Comparison of ENCODE assay signal across 8 cellular contexts in the genomic region with DNA sequence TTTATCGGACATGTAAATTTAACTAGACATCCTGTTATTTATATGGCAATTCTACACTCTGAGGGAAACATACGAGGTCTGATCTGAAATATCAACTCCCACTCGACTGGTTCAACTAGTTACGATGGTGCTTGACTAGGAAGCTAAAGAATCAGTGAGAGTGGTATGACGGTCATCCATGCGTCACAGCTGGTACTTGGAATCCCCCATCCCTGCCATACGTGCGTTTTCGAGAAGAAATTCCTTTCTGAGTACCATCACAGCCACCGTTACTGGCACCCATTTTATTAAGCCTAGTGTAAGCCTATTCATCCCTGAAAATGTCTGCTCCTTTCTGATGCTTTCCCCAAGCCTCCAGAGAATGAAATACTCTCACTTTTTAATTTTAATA. TPM values are rescaled to one million over a fixed set of nuclear protein-coding genes. Genes with fewer than 3 reads are reported as not detected.
DNase-seq lines count a peak whose midpoint lies in the region; ATAC-seq and TF ChIP-seq lines count a peak whose summit lies in the region.

No MANE protein-coding gene starts in this region.

- peak; percentile 26 to 63 for DNase-seq in cardiac muscle cell (ENCODE audit: low read depth in 1 of 2, low spot score in 1 of 2)
- no peak for DNase-seq in Right ventricle myocardium superior
- peak; percentile 59 for DNase-seq in PC-3
- DNase-seq in activated naive CD8-positive, alpha-beta T cell treated with anti-CD3 and anti-CD28 coated beads, Interleukin-2, amount 50 U/mL, for 24 hours, result peak; percentile 28
- peak; percentile 45 for DNase-seq in stimulated activated CD4-positive, alpha-beta T cell treated with anti-CD3 and anti-CD28 coated beads, Interleukin-1b, Interleukin-23, amount 100 ng/mL, for 48 hours
- no peak for DNase-seq in NCI-H2029 treated with DMSO at 0.1 percent for 48 hours (lab: John Stamatoyannopoulos, UW)

- no peaks in the 10 kb centered on the region for H3K4me1 ChIP-seq in cardiac muscle cell (ENCODE audit: low read depth)
- H3K4me1 ChIP-seq in PC-3 (ENCODE audit: insufficient read depth, low read length), result peaks cover 19% of the 10 kb centered on the region
- H3K4me1 ChIP-seq in iPS-15b (ENCODE audit: control insufficient read depth, insufficient read depth, low read length), result no peaks in the 10 kb centered on the region

- ATAC-seq in Right ventricle myocardium superior (ENCODE audit: poor library complexity), result no peak
- peak; percentile 8 for ATAC-seq in PC-3
- ATAC-seq in activated naive CD8-positive, alpha-beta T cell treated with anti-CD3 and anti-CD28 coated beads, Interleukin-2, amount 50 U/mL, for 24 hours, result peak; percentile 6
- no peak for ATAC-seq in GM19397 (IDR thresholded peaks at IDR 0.05; ENCODE audit: unreplicated experiment)

- H3K9me3 ChIP-seq in cardiac muscle cell (ENCODE audit: low read depth), result no peaks in the 10 kb centered on the region
- H3K9me3 ChIP-seq in PC-3 (ENCODE audit: low read length), result no peaks in the 10 kb centered on the region
- no peaks in the 10 kb centered on the region for H3K9me3 ChIP-seq in iPS-15b (ENCODE audit: control insufficient read depth, insufficient read depth, low read length)

- H3K27me3 Mint-ChIP-seq in activated naive CD8-positive, alpha-beta T cell treated with anti-CD3 and anti-CD28 coated beads, Interleukin-2, amount 50 U/mL, for 24 hours, result peaks cover 2% of the 10 kb centered on the region

- intact Hi-C loops in Right ventricle myocardium superior (cut with DNase I), result no loop called here
- intact Hi-C loops in PC-3 (cut with micrococcal nuclease), result loop anchor here (10.0 kb wide), 2 partner anchors 339 to 1281 kb away; no protein-coding TSS in a partner anchor

- no TSS peak for BruUV-seq in PC-3 (replicated peaks; lab: Mats Ljungman, UMichigan)

- no peaks in the 10 kb centered on the region for H3K9me3 Mint-ChIP-seq in activated naive CD8-positive, alpha-beta T cell treated with anti-CD3 and anti-CD28 coated beads, Interleukin-2, amount 50 U/mL, for 24 hours

- H2AFZ ChIP-seq in PC-3 (ENCODE audit: low read length), result peak overlapping the region; percentile 84

- peaks cover 14% of the 10 kb centered on the region for H3K4me1 Mint-ChIP-seq in activated naive CD8-positive, alpha-beta T cell treated with anti-CD3 and anti-CD28 coated beads, Interleukin-2, amount 50 U/mL, for 24 hours

- H3K4me3 ChIP-seq in cardiac muscle cell, result peak overlapping the region; percentile 63
- H3K4me3 ChIP-seq in PC-3 (ENCODE audit: low read length), result peak overlapping the region; percentile 86
- H3K4me3 ChIP-seq in iPS-15b (ENCODE audit: low read depth, low read length), result peak overlapping the region; percentile 54

- H3K4me3 Mint-ChIP-seq in activated naive CD8-positive, alpha-beta T cell treated with anti-CD3 and anti-CD28 coated beads, Interleukin-2, amount 50 U/mL, for 24 hours, result peak overlapping the region; percentile 88

- H4K20me1 ChIP-seq in PC-3 (ENCODE audit: low read length), result no peaks in the 10 kb centered on the region

- no peak overlapping the region for H3K27ac ChIP-seq in cardiac muscle cell
- H3K27ac ChIP-seq in PC-3 (ENCODE audit: low read length), result peak overlapping the region; percentile 75

- TF ChIP-seq CTCF in cardiac muscle cell (IDR thresholded peaks at IDR 0.05; ENCODE audit: low read depth, low read length) (no peak), PC-3 (conservative IDR thresholded peaks at IDR 0.05; ENCODE audit: low read depth, low read length) (no peak)

- POLR2A ChIA-PET in PC-3 (lab: Charles Lee; ENCODE audit: unreplicated experiment), result no interaction called here

- H3K27me3 ChIP-seq in cardiac muscle cell (peaks cover 3% of the 10 kb centered on the region), PC-3 (ENCODE audit: low read length) (peaks cover 17% of the 10 kb centered on the region), iPS-15b (ENCODE audit: control insufficient read depth, insufficient read depth, low read length) (peaks cover 6% of the 10 kb centered on the region)

- H3K79me2 ChIP-seq in PC-3 (ENCODE audit: low read length), result peaks cover 35% of the 10 kb centered on the region

- no peaks in the 10 kb centered on the region for H3K9me2 ChIP-seq in PC-3 (replicated peaks; ENCODE audit: low read length)

- H3K36me3 Mint-ChIP-seq in activated naive CD8-positive, alpha-beta T cell treated with anti-CD3 and anti-CD28 coated beads, Interleukin-2, amount 50 U/mL, for 24 hours (ENCODE audit: low read depth), result peaks cover 3% of the 10 kb centered on the region

- CTCF ChIA-PET in PC-3 (lab: Charles Lee), result no interaction called here

- H3K4me2 ChIP-seq in PC-3 (ENCODE audit: low read length), result peak overlapping the region; percentile 95

- H3K36me3 ChIP-seq in cardiac muscle cell (no peaks in the 10 kb centered on the region), PC-3 (ENCODE audit: low read depth, low read length) (peaks cover 11% of the 10 kb centered on the region), iPS-15b (ENCODE audit: control insufficient read depth, insufficient read depth, low read length) (no peaks in the 10 kb centered on the region)

- H3K27ac Mint-ChIP-seq in activated naive CD8-positive, alpha-beta T cell treated with anti-CD3 and anti-CD28 coated beads, Interleukin-2, amount 50 U/mL, for 24 hours, result peak overlapping the region; percentile 82

- no peaks in the 10 kb centered on the region for H3F3A ChIP-seq in PC-3 (ENCODE audit: low read length, unreplicated experiment)

- H3K9ac ChIP-seq in PC-3 (ENCODE audit: low read length), result peak overlapping the region; percentile 58
- no peak overlapping the region for H3K9ac ChIP-seq in iPS-15b (ENCODE audit: low read depth, low read length)

RNA-seq across cellular contexts. Expression of gene PIGA, which starts 0.7 kb away (rescaled TPM):
- total RNA-seq in cardiac muscle cell, result 8.3 and 12.3 TPM in 2 replicates
- 6.6 and 6.7 TPM in 2 replicates for polyA plus RNA-seq in cardiac muscle cell
- total RNA-seq in Right ventricle myocardium superior, result 2.5 TPM
- total RNA-seq in PC-3 (2014; rRNA removed), result 11.5 and 17.9 TPM in 2 replicates

RNA-seq across cellular contexts. Expression of gene ASB11, which starts 20.6 kb away (rescaled TPM):
- total RNA-seq in cardiac muscle cell (1.2 and 1.5 TPM in 2 replicates), Right ventricle myocardium superior (94.5 TPM), PC-3 (2014; rRNA removed) (not detected in 2 replicates)
- 0.66 and 1.7 TPM in 2 replicates for polyA plus RNA-seq in cardiac muscle cell

RNA-seq across cellular contexts. Expression of gene VEGFD, which starts 48.2 kb away (rescaled TPM):
- total RNA-seq in cardiac muscle cell (0.53 and 1.2 TPM in 2 replicates), Right ventricle myocardium superior (23.7 TPM), PC-3 (2014; rRNA removed) (not detected in 2 replicates)
- polyA plus RNA-seq in cardiac muscle cell, result 2.1 TPM in 1 of 2 replicates, not detected in the other

Comparison
In these comparisons a context has a peak if more than half of its experiments do, and no peak if none do; other contexts are left out.
1. DNase-seq: peak in cardiac muscle cell (2 of 2), PC-3 (single experiment), activated naive CD8-positive, alpha-beta T cell treated with anti-CD3 and anti-CD28 coated beads, Interleukin-2, amount 50 U/mL, for 24 hours (single experiment) and stimulated activated CD4-positive, alpha-beta T cell treated with anti-CD3 and anti-CD28 coated beads, Interleukin-1b, Interleukin-23, amount 100 ng/mL, for 48 hours (single experiment); none in Right ventricle myocardium superior (single experiment) and NCI-H2029 treated with DMSO at 0.1 percent for 48 hours (single experiment).
2. RNA of gene ASB11, which starts 20.6 kb away (total RNA-seq): 94.5 TPM in Right ventricle myocardium superior (single experiment); 1.2 to 1.5 TPM in cardiac muscle cell and not detected in PC-3; every median in the first group is over 10 times any median in the second.
3. RNA of gene VEGFD, which starts 48.2 kb away (total RNA-seq): 23.7 TPM in Right ventricle myocardium superior (single experiment); 0.53 to 1.2 TPM in cardiac muscle cell and not detected in PC-3; every median in the first group is over 10 times any median in the second.
4. ATAC-seq: peak in PC-3 (single experiment) and activated naive CD8-positive, alpha-beta T cell treated with anti-CD3 and anti-CD28 coated beads, Interleukin-2, amount 50 U/mL, for 24 hours (single experiment); none in Right ventricle myocardium superior (single experiment) and GM19397 (single experiment).
5. Peak in every context shown above with its lines, with median percentiles within 50 percentile points of each other: H3K4me3 ChIP-seq.